9 cellular contexts compared by ENCODE assay signal in genomic region chr19:19644054-19644388, GRCh38. TPM values are rescaled to one million over a fixed set of nuclear protein-coding genes. Genes with fewer than 3 reads are reported as not detected.
DNase-seq lines count a peak whose midpoint lies in the region; ATAC-seq, FAIRE-seq and TF ChIP-seq lines count a peak whose summit lies in the region.
"Had no signal": no experiment of that assay in that cellular context is flagged by ENCODE, and none has a peak within 500 bp of the region (broad histone marks: within the 10 kb centered on the region; RNA-seq: fewer than 3 reads in every experiment).

No MANE protein-coding gene starts in this region.

- H2AFZ ChIP-seq in keratinocyte (ENCODE audit: control insufficient read depth, low read length): no peak overlapping the region

- H3K9me3 ChIP-seq in keratinocyte (ENCODE audit: control insufficient read depth, low read depth, low read length): no peaks in the 10 kb centered on the region
- H3K9me3 ChIP-seq in suprapubic skin: no peaks in the 10 kb centered on the region

- no peaks in the 10 kb centered on the region for H3K9me1 ChIP-seq in keratinocyte (ENCODE audit: control insufficient read depth, extremely low read depth, insufficient read depth, low read length)

- DNase-seq in activated CD8-positive, alpha-beta memory T cell treated with anti-CD3 and anti-CD28 coated beads, Interleukin-2, amount 10 ng/mL, durations not matched to agents 7 days and 5 days: no peak
- DNase-seq in activated CD8-positive, alpha-beta memory T cell treated with anti-CD3 and anti-CD28 coated beads, Interleukin-2, amount 50 U/mL, for 48 hours: no peak
- DNase-seq in activated CD8-positive, alpha-beta T cell treated with anti-CD3 and anti-CD28 coated beads for 36 hours: no peak
- DNase-seq in keratinocyte (ENCODE audit: low read depth, low spot score): no peak
- DNase-seq in suprapubic skin (ENCODE audit: low spot score in 2 of 2): no peak
- no peak for DNase-seq in activated CD8-positive, alpha-beta memory T cell treated with anti-CD3 and anti-CD28 coated beads for 24 hours
- no peak for DNase-seq in NCI-H1092 (lab: John Stamatoyannopoulos, UW)
- DNase-seq in activated effector memory CD4-positive, alpha-beta T cell treated with anti-CD3 and anti-CD28 coated beads, Interleukin-2, amount 50 U/mL, for 16 hours: no peak

- ATAC-seq in activated CD8-positive, alpha-beta memory T cell treated with anti-CD3 and anti-CD28 coated beads, Interleukin-2, amount 10 ng/mL, durations not matched to agents 7 days and 5 days: no peak
- no peak for ATAC-seq in activated CD8-positive, alpha-beta T cell treated with anti-CD3 and anti-CD28 coated beads for 36 hours

- H3K4me3 Mint-ChIP-seq in activated CD8-positive, alpha-beta memory T cell treated with anti-CD3 and anti-CD28 coated beads, Interleukin-2, amount 10 ng/mL, durations not matched to agents 7 days and 5 days: peak overlapping the region; percentile 95
- peak overlapping the region; percentile 96 for H3K4me3 Mint-ChIP-seq in activated CD8-positive, alpha-beta T cell treated with anti-CD3 and anti-CD28 coated beads for 36 hours

- intact Hi-C loops in activated CD8-positive, alpha-beta T cell treated with anti-CD3 and anti-CD28 coated beads for 36 hours (cut with micrococcal nuclease): loop anchor here (5.0 kb wide), 1 partner anchor 47 kb away; no protein-coding TSS in a partner anchor

- H3K79me2 ChIP-seq in keratinocyte (ENCODE audit: control insufficient read depth, insufficient read depth, low read length): peaks cover 3% of the 10 kb centered on the region

- peak overlapping the region; percentile 95 for H3K4me2 ChIP-seq in keratinocyte (ENCODE audit: control insufficient read depth, extremely low read depth, insufficient read depth, low read depth, low read length)

- TF ChIP-seq CTCF in activated CD8-positive, alpha-beta T cell treated with anti-CD3 and anti-CD28 coated beads for 36 hours (IDR thresholded peaks at IDR 0.05): peak; percentile 20
- TF ChIP-seq CTCF in keratinocyte (optimal IDR thresholded peaks at IDR 0.05 in 1 of 3, IDR thresholded peaks at IDR 0.05 in 1 of 3, conservative IDR thresholded peaks at IDR 0.05 in 1 of 3; ENCODE audit: extremely low read depth in 1 of 3, insufficient read depth in 2 of 3, low read length in 3 of 3) (peak in 1 of 3 experiments; percentile 3), suprapubic skin (IDR thresholded peaks at IDR 0.05) (no peak)

- WGBS in suprapubic skin: 47% methylated on average over 2 of the region's 5 CpGs

- dilution Hi-C loops in keratinocyte (cut with MboI; ENCODE audit: extremely low pct_ligation_motif_present, low sequenced_read_pairs): no loop called here

- H3K4me3 ChIP-seq in keratinocyte (ENCODE audit: control insufficient read depth in 2 of 3, extremely low read depth in 1 of 3, insufficient read depth in 2 of 3, low read depth in 1 of 3, low read length in 3 of 3): no peak overlapping the region
- H3K4me3 ChIP-seq in suprapubic skin: peak overlapping the region; percentile 68

- CTCF ChIA-PET in activated CD8-positive, alpha-beta memory T cell treated with anti-CD3 and anti-CD28 coated beads, Interleukin-2, amount 10 ng/mL, durations not matched to agents 7 days and 5 days (lab: Charles Lee): interaction anchor here (0.7 to 1.7 kb wide), 18 partner anchors 8 to 176 kb away, joined by 3 to 32 read pairs (median 4); partner anchors contain the start of genes NDUFA13, TSSK6 and YJEFN3
- CTCF ChIA-PET in activated CD8-positive, alpha-beta T cell treated with anti-CD3 and anti-CD28 coated beads for 36 hours (lab: Charles Lee): interaction anchor here (0.7 to 2.5 kb wide), 26 partner anchors 8 to 325 kb away, joined by 3 to 51 read pairs (median 4); partner anchors contain the start of genes NDUFA13 and TSSK6

- no peak for FAIRE-seq in keratinocyte (lab: Jason Lieb, UNC)
- FAIRE-seq: TTC549 had no signal

- TF ChIP-seq POLR2A in suprapubic skin (IDR thresholded peaks at IDR 0.05): no peak

- H3K27me3 Mint-ChIP-seq in activated CD8-positive, alpha-beta memory T cell treated with anti-CD3 and anti-CD28 coated beads, Interleukin-2, amount 10 ng/mL, durations not matched to agents 7 days and 5 days: no peaks in the 10 kb centered on the region
- no peaks in the 10 kb centered on the region for H3K27me3 Mint-ChIP-seq in activated CD8-positive, alpha-beta T cell treated with anti-CD3 and anti-CD28 coated beads for 36 hours

- H3K9me3 Mint-ChIP-seq in activated CD8-positive, alpha-beta memory T cell treated with anti-CD3 and anti-CD28 coated beads, Interleukin-2, amount 10 ng/mL, durations not matched to agents 7 days and 5 days (ENCODE audit: low read depth): no peaks in the 10 kb centered on the region
- no peaks in the 10 kb centered on the region for H3K9me3 Mint-ChIP-seq in activated CD8-positive, alpha-beta T cell treated with anti-CD3 and anti-CD28 coated beads for 36 hours

- H3K27ac ChIP-seq in keratinocyte (ENCODE audit: control insufficient read depth, insufficient read depth, low read length) (no peak overlapping the region), suprapubic skin (no peak overlapping the region)

- H4K20me1 ChIP-seq in keratinocyte (ENCODE audit: control insufficient read depth, extremely low read depth, insufficient read depth, low read length): no peaks in the 10 kb centered on the region

- H3K36me3 ChIP-seq in keratinocyte (ENCODE audit: control insufficient read depth in 2 of 2, extremely low read depth in 1 of 2, insufficient read depth in 2 of 2, low read length in 2 of 2) (peaks cover 8 to 24% of the 10 kb centered on the region in 2 experiments), suprapubic skin (peaks cover 42% of the 10 kb centered on the region)

- H3K27ac Mint-ChIP-seq in activated CD8-positive, alpha-beta memory T cell treated with anti-CD3 and anti-CD28 coated beads, Interleukin-2, amount 10 ng/mL, durations not matched to agents 7 days and 5 days: peak overlapping the region; percentile 99
- peak overlapping the region; percentile 98 for H3K27ac Mint-ChIP-seq in activated CD8-positive, alpha-beta T cell treated with anti-CD3 and anti-CD28 coated beads for 36 hours

- POLR2A ChIA-PET in activated CD8-positive, alpha-beta T cell treated with anti-CD3 and anti-CD28 coated beads for 36 hours (lab: Charles Lee): interaction anchor here (0.6 to 2.7 kb wide), 11 partner anchors 13 to 154 kb away, joined by 3 to 15 read pairs (median 3); partner anchors contain the start of gene ATP13A1

- H3K9ac ChIP-seq in keratinocyte (ENCODE audit: control insufficient read depth, extremely low read depth, insufficient read depth, low read length): no peak overlapping the region

- H3K36me3 Mint-ChIP-seq in activated CD8-positive, alpha-beta memory T cell treated with anti-CD3 and anti-CD28 coated beads, Interleukin-2, amount 10 ng/mL, durations not matched to agents 7 days and 5 days: peaks cover 35% of the 10 kb centered on the region
- H3K36me3 Mint-ChIP-seq in activated CD8-positive, alpha-beta T cell treated with anti-CD3 and anti-CD28 coated beads for 36 hours (ENCODE audit: low read depth): peaks cover 29% of the 10 kb centered on the region

- TF ChIP-seq EP300 in suprapubic skin (IDR thresholded peaks at IDR 0.05): no peak

- H3K4me1 Mint-ChIP-seq in activated CD8-positive, alpha-beta memory T cell treated with anti-CD3 and anti-CD28 coated beads, Interleukin-2, amount 10 ng/mL, durations not matched to agents 7 days and 5 days: peaks cover 17% of the 10 kb centered on the region
- H3K4me1 Mint-ChIP-seq in activated CD8-positive, alpha-beta T cell treated with anti-CD3 and anti-CD28 coated beads for 36 hours (ENCODE audit: low read depth): peaks cover 9% of the 10 kb centered on the region

- H3K27me3 ChIP-seq in keratinocyte (ENCODE audit: control insufficient read depth, extremely low read depth, insufficient read depth, low read length) (no peaks in the 10 kb centered on the region), suprapubic skin (no peaks in the 10 kb centered on the region)

- H3K4me1 ChIP-seq in keratinocyte (ENCODE audit: control insufficient read depth, extremely low read depth, insufficient read depth, low read length): peaks cover 8% of the 10 kb centered on the region
- H3K4me1 ChIP-seq in suprapubic skin: peaks cover 18% of the 10 kb centered on the region

RNA-seq across cellular contexts. Expression of gene GMIP, which starts 0.6 kb away (rescaled TPM):
- total RNA-seq in activated CD8-positive, alpha-beta memory T cell treated with anti-CD3 and anti-CD28 coated beads, Interleukin-2, amount 10 ng/mL, durations not matched to agents 7 days and 5 days: 100 to 1,000 TPM; 110 to 111 TPM
- 10 to 100 TPM; 57.3 to 59.9 TPM for total RNA-seq in activated CD8-positive, alpha-beta T cell treated with anti-CD3 and anti-CD28 coated beads for 36 hours
- polyA plus RNA-seq in keratinocyte: 5.0 to 7.1 TPM (median 5.5 TPM) in 3 replicates
- polyA plus RNA-seq in keratinocyte (2011; ENCODE audit: low read depth): 7.0 TPM
- polyA plus RNA-seq in keratinocyte (2011; cell fraction: cytosol; rRNA removed): 3.6 and 8.9 TPM in 2 replicates
- 16.0 and 20.7 TPM in 2 replicates for polyA plus RNA-seq in keratinocyte (2011; cell fraction: nucleus; rRNA removed)
- polyA plus RNA-seq in keratinocyte (2012; ENCODE audit: low replicate concordance): 5.8 and 12.3 TPM in 2 replicates
- 5.9 to 19.0 TPM (median 8.1 TPM) in 3 replicates for polyA minus RNA-seq in keratinocyte
- polyA minus RNA-seq in keratinocyte (2011; cell fraction: cytosol; rRNA and poly(A)+ RNA removed): 8.4 TPM
- 9.7 and 11.9 TPM in 2 replicates for polyA minus RNA-seq in keratinocyte (2011; cell fraction: nucleus; rRNA and poly(A)+ RNA removed)
- 10 to 100 TPM; 10.1 to 14.4 (median 13.4) TPM for total RNA-seq in suprapubic skin

RNA-seq across cellular contexts. Expression of gene LPAR2, which starts 16.0 kb away (rescaled TPM):
- total RNA-seq in activated CD8-positive, alpha-beta memory T cell treated with anti-CD3 and anti-CD28 coated beads, Interleukin-2, amount 10 ng/mL, durations not matched to agents 7 days and 5 days: 10 to 100 TPM; 39.4 to 46.1 TPM
- 10 to 100 TPM; 26.6 to 28.2 TPM for total RNA-seq in activated CD8-positive, alpha-beta T cell treated with anti-CD3 and anti-CD28 coated beads for 36 hours
- 7.3 to 12.4 TPM (median 10.4 TPM) in 3 replicates for polyA plus RNA-seq in keratinocyte
- polyA plus RNA-seq in keratinocyte (2011; ENCODE audit: low read depth): 3.8 TPM
- 5.1 and 8.6 TPM in 2 replicates for polyA plus RNA-seq in keratinocyte (2011; cell fraction: cytosol; rRNA removed)
- polyA plus RNA-seq in keratinocyte (2011; cell fraction: nucleus; rRNA removed): 27.3 and 38.4 TPM in 2 replicates
- polyA plus RNA-seq in keratinocyte (2012; ENCODE audit: low replicate concordance): 11.7 and 16.1 TPM in 2 replicates
- 7.6 to 17.5 TPM (median 8.4 TPM) in 3 replicates for polyA minus RNA-seq in keratinocyte
- polyA minus RNA-seq in keratinocyte (2011; cell fraction: cytosol; rRNA and poly(A)+ RNA removed): 5.6 TPM
- polyA minus RNA-seq in keratinocyte (2011; cell fraction: nucleus; rRNA and poly(A)+ RNA removed): 10.0 and 12.0 TPM in 2 replicates
- total RNA-seq in suprapubic skin: 10 to 100 TPM; 27.4 to 36.2 (median 32.6) TPM

RNA-seq across cellular contexts. Expression of gene ATP13A1, which starts 19.5 kb away (rescaled TPM):
- 100 to 1,000 TPM; 114 to 131 TPM for total RNA-seq in activated CD8-positive, alpha-beta memory T cell treated with anti-CD3 and anti-CD28 coated beads, Interleukin-2, amount 10 ng/mL, durations not matched to agents 7 days and 5 days
- 10 to 100 TPM; 52.4 to 53.1 TPM for total RNA-seq in activated CD8-positive, alpha-beta T cell treated with anti-CD3 and anti-CD28 coated beads for 36 hours
- 9.8 to 20.5 TPM (median 17.7 TPM) in 3 replicates for polyA plus RNA-seq in keratinocyte
- polyA plus RNA-seq in keratinocyte (2011; ENCODE audit: low read depth): 12.0 TPM
- 8.6 and 16.9 TPM in 2 replicates for polyA plus RNA-seq in keratinocyte (2011; cell fraction: cytosol; rRNA removed)
- 85.1 and 101 TPM in 2 replicates for polyA plus RNA-seq in keratinocyte (2011; cell fraction: nucleus; rRNA removed)
- 22.4 and 33.0 TPM in 2 replicates for polyA plus RNA-seq in keratinocyte (2012; ENCODE audit: low replicate concordance)
- 52.5 to 150 TPM (median 59.8 TPM) in 3 replicates for polyA minus RNA-seq in keratinocyte
- polyA minus RNA-seq in keratinocyte (2011; cell fraction: cytosol; rRNA and poly(A)+ RNA removed): 42.2 TPM
- 75.9 and 98.4 TPM in 2 replicates for polyA minus RNA-seq in keratinocyte (2011; cell fraction: nucleus; rRNA and poly(A)+ RNA removed)
- 100 to 1,000 TPM in 3 of 4 donors, 10 to 100 TPM in 1; 90.5 to 196 (median 171) TPM for total RNA-seq in suprapubic skin

RNA-seq across cellular contexts. Expression of gene ZNF101, which starts 24.6 kb away (rescaled TPM):
- total RNA-seq in activated CD8-positive, alpha-beta memory T cell treated with anti-CD3 and anti-CD28 coated beads, Interleukin-2, amount 10 ng/mL, durations not matched to agents 7 days and 5 days: 10 to 100 TPM; 75.0 to 93.7 TPM
- total RNA-seq in activated CD8-positive, alpha-beta T cell treated with anti-CD3 and anti-CD28 coated beads for 36 hours: 10 to 100 TPM; 82.5 to 85.2 TPM
- 6.0 to 9.8 TPM (median 8.1 TPM) in 3 replicates for polyA plus RNA-seq in keratinocyte
- polyA plus RNA-seq in keratinocyte (2011; ENCODE audit: low read depth): 5.9 TPM
- 4.6 and 8.5 TPM in 2 replicates for polyA plus RNA-seq in keratinocyte (2011; cell fraction: cytosol; rRNA removed)
- polyA plus RNA-seq in keratinocyte (2011; cell fraction: nucleus; rRNA removed): 8.5 and 10.6 TPM in 2 replicates
- 5.6 and 6.4 TPM in 2 replicates for polyA plus RNA-seq in keratinocyte (2012; ENCODE audit: low replicate concordance)
- polyA minus RNA-seq in keratinocyte: 6.0 to 21.2 TPM (median 6.9 TPM) in 3 replicates
- 5.6 TPM for polyA minus RNA-seq in keratinocyte (2011; cell fraction: cytosol; rRNA and poly(A)+ RNA removed)
- 5.2 and 7.3 TPM in 2 replicates for polyA minus RNA-seq in keratinocyte (2011; cell fraction: nucleus; rRNA and poly(A)+ RNA removed)
- 10 to 100 TPM in 1 of 4 donors, 1 to 10 TPM in 3; 7.2 to 13.6 (median 7.8) TPM for total RNA-seq in suprapubic skin

RNA-seq across cellular contexts. Expression of gene PBX4, which starts 25.5 kb away (rescaled TPM):
- 10 to 100 TPM; 39.9 to 62.3 TPM for total RNA-seq in activated CD8-positive, alpha-beta memory T cell treated with anti-CD3 and anti-CD28 coated beads, Interleukin-2, amount 10 ng/mL, durations not matched to agents 7 days and 5 days
- total RNA-seq in activated CD8-positive, alpha-beta T cell treated with anti-CD3 and anti-CD28 coated beads for 36 hours: 10 to 100 TPM; 13.8 to 15.6 TPM
- polyA plus RNA-seq in keratinocyte: 1.7 to 2.2 TPM (median 2.1 TPM) in 3 replicates
- polyA plus RNA-seq in keratinocyte (2011; ENCODE audit: low read depth): 1.4 TPM
- polyA plus RNA-seq in keratinocyte (2011; cell fraction: cytosol; rRNA removed): 0.88 and 1.4 TPM in 2 replicates
- polyA plus RNA-seq in keratinocyte (2011; cell fraction: nucleus; rRNA removed): 6.6 and 10.1 TPM in 2 replicates
- polyA plus RNA-seq in keratinocyte (2012; ENCODE audit: low replicate concordance): 1.3 and 2.1 TPM in 2 replicates
- 0.85 to 5.1 TPM (median 2.7 TPM) in 3 replicates for polyA minus RNA-seq in keratinocyte
- polyA minus RNA-seq in keratinocyte (2011; cell fraction: cytosol; rRNA and poly(A)+ RNA removed): not detected
- polyA minus RNA-seq in keratinocyte (2011; cell fraction: nucleus; rRNA and poly(A)+ RNA removed): 2.6 TPM in 2 replicates
- 10 to 100 TPM in 1 of 4 donors, 1 to 10 TPM in 3; 3.3 to 14.9 (median 4.8) TPM for total RNA-seq in suprapubic skin
